ENCODE assay signal across 8 cellular contexts in genomic region chr6:87407531-87407895, GRCh38. TPM values are rescaled to one million over a fixed set of nuclear protein-coding genes. Genes with fewer than 3 reads are reported as not detected.
DNase-seq lines count a peak whose midpoint lies in the region; ATAC-seq and TF ChIP-seq lines count a peak whose summit lies in the region.

No MANE protein-coding gene starts in this region.

- H3K27me3 ChIP-seq in H7 (ENCODE audit: control insufficient read depth, insufficient read depth, low read length): no peaks in the 10 kb centered on the region
- no peaks in the 10 kb centered on the region for H3K27me3 ChIP-seq in heart right ventricle
- H3K27me3 ChIP-seq in prostate gland (replicated peaks; ENCODE audit: insufficient read depth): no peaks in the 10 kb centered on the region

- H3K27me3 Mint-ChIP-seq in activated T-helper 2 cell treated with anti-CD3 and anti-CD28 coated beads, Interferon-gamma antibody, Interleukin-2, Interleukin-4, amounts not matched to agents 10 μg/mL and 5 μg/mL and 100 μg/mL, durations not matched to agents 14 hours and 24 hours and 36 hours (ENCODE audit: low read depth): peaks cover 29% of the 10 kb centered on the region

- H3K4me3 ChIP-seq in H7 (ENCODE audit: insufficient read depth, low read depth, low read length) (peak overlapping the region; percentile 88), heart right ventricle (peak overlapping the region; percentile 78 to 99 (median 90)), prostate gland (peak overlapping the region; percentile 79 to 96)

- ATAC-seq in heart right ventricle: peak; percentile 30 to 67 (median 59)

- 0% methylated on average over 10 of the region's 10 CpGs for WGBS in heart right ventricle, 2 donors
- 0% methylated on average over 10 of the region's 10 CpGs for WGBS in prostate gland

- H3K4me1 ChIP-seq in heart right ventricle: peaks cover 0 to 15% (median 0%) of the 10 kb centered on the region in 9 donors
- H3K4me1 ChIP-seq in prostate gland (replicated peaks): no peaks in the 10 kb centered on the region

- H3K9me3 ChIP-seq in heart right ventricle (no peaks in the 10 kb centered on the region), prostate gland (no peaks in the 10 kb centered on the region)

- H3K4me1 Mint-ChIP-seq in activated T-helper 2 cell treated with anti-CD3 and anti-CD28 coated beads, Interferon-gamma antibody, Interleukin-2, Interleukin-4, amounts not matched to agents 10 μg/mL and 5 μg/mL and 100 μg/mL, durations not matched to agents 14 hours and 24 hours and 36 hours (ENCODE audit: low read depth): peaks cover 7% of the 10 kb centered on the region

- no peak for TF ChIP-seq POLR2A in prostate gland (IDR thresholded peaks at IDR 0.05)

- intact Hi-C loops in activated T-helper 2 cell treated with anti-CD3 and anti-CD28 coated beads, Interferon-gamma antibody, Interleukin-2, Interleukin-4, amounts not matched to agents 10 μg/mL and 5 μg/mL and 100 μg/mL, durations not matched to agents 14 hours and 24 hours and 36 hours (cut with micrococcal nuclease): loop anchor here (5.0 kb wide), 1 partner anchor 255 kb away; no protein-coding TSS in a partner anchor
- intact Hi-C loops in heart right ventricle (cut with DNase I): loop anchor here in 2 of 10 donors (2.0 to 10.0 kb wide), 4 partner anchors 65 to 1457 kb away; partner anchors contain the start of genes ZNF292 (in 2 of the 2), RARS2 (in 1 of the 2) and SLC35A1 (in 1 of the 2)
- intact Hi-C loops in prostate gland (cut with DNase I): loop anchor here (5.0 kb wide), 1 partner anchor 65 kb away; the partner anchor contains the start of gene SLC35A1

- H3K27ac Mint-ChIP-seq in activated T-helper 2 cell treated with anti-CD3 and anti-CD28 coated beads, Interferon-gamma antibody, Interleukin-2, Interleukin-4, amounts not matched to agents 10 μg/mL and 5 μg/mL and 100 μg/mL, durations not matched to agents 14 hours and 24 hours and 36 hours: no peak overlapping the region

- no peak for TF ChIP-seq CTCF in heart right ventricle (IDR thresholded peaks at IDR 0.05)
- TF ChIP-seq CTCF in prostate gland (IDR thresholded peaks at IDR 0.05): no peak

- DNase-seq in NCI-H2107 treated with DMSO at 0.1 percent for 48 hours (lab: John Stamatoyannopoulos, UW; ENCODE audit: unreplicated experiment) (peak; percentile 18), NCI-H2107 (lab: John Stamatoyannopoulos, UW) (no peak), H7 (no peak), NCI-H1417 treated with DMSO at 0.1 percent for 48 hours (lab: John Stamatoyannopoulos, UW) (peak; percentile 52), heart right ventricle (peak in 1 of 2 donors; percentile 40), prostate gland (ENCODE audit: low spot score) (peak; percentile 39), activated gamma-delta T cell treated with Interleukin-2 at 50 U/mL for 16 hours (no peak)
- no peak for DNase-seq in activated T-helper 2 cell treated with anti-CD3 and anti-CD28 coated beads, Interferon-gamma antibody, Interleukin-2, Interleukin-4, amounts not matched to agents 10 μg/mL and 5 μg/mL and 100 μg/mL, durations not matched to agents 14 hours and 24 hours and 36 hours (ENCODE audit: low spot score)

- H3K27ac ChIP-seq in heart right ventricle: peak overlapping the region in 9 of 10 donors; percentile 71 to 88 (median 83)
- peak overlapping the region; percentile 82 to 87 for H3K27ac ChIP-seq in prostate gland

- peak overlapping the region; percentile 79 for H3K4me3 Mint-ChIP-seq in activated T-helper 2 cell treated with anti-CD3 and anti-CD28 coated beads, Interferon-gamma antibody, Interleukin-2, Interleukin-4, amounts not matched to agents 10 μg/mL and 5 μg/mL and 100 μg/mL, durations not matched to agents 14 hours and 24 hours and 36 hours (ENCODE audit: low read depth)

- no peaks in the 10 kb centered on the region for H3K36me3 ChIP-seq in H7 (replicated peaks; ENCODE audit: control insufficient read depth, insufficient read depth, low read length)
- H3K36me3 ChIP-seq in heart right ventricle: no peaks in the 10 kb centered on the region
- no peaks in the 10 kb centered on the region for H3K36me3 ChIP-seq in prostate gland

- H3K9me3 Mint-ChIP-seq in activated T-helper 2 cell treated with anti-CD3 and anti-CD28 coated beads, Interferon-gamma antibody, Interleukin-2, Interleukin-4, amounts not matched to agents 10 μg/mL and 5 μg/mL and 100 μg/mL, durations not matched to agents 14 hours and 24 hours and 36 hours: no peaks in the 10 kb centered on the region

- H3K36me3 Mint-ChIP-seq in activated T-helper 2 cell treated with anti-CD3 and anti-CD28 coated beads, Interferon-gamma antibody, Interleukin-2, Interleukin-4, amounts not matched to agents 10 μg/mL and 5 μg/mL and 100 μg/mL, durations not matched to agents 14 hours and 24 hours and 36 hours (ENCODE audit: low read depth): no peaks in the 10 kb centered on the region

RNA-seq across cellular contexts. Expression of gene CFAP206, which starts 0.3 kb away (rescaled TPM):
- 0.14 TPM in 1 of 2 replicates, not detected in the other for total RNA-seq in H7 (2014; rRNA removed; shearing (Covaris generic))
- total RNA-seq in activated T-helper 2 cell treated with anti-CD3 and anti-CD28 coated beads, Interferon-gamma antibody, Interleukin-2, Interleukin-4, amounts not matched to agents 10 μg/mL and 5 μg/mL and 100 μg/mL, durations not matched to agents 14 hours and 24 hours and 36 hours: not detected in 2 replicates
- under 1 TPM in 5 of 10 donors, not detected in 5; 0.18 to 0.54 (median 0.28) TPM for total RNA-seq in heart right ventricle
- under 1 TPM; 0.09 to 0.44 TPM for polyA plus RNA-seq in heart right ventricle
- 10 to 100 TPM in 1 of 2 donors, 1 to 10 TPM in 1; 8.7 to 10.5 TPM for total RNA-seq in prostate gland

Comparison
In these comparisons a context has a peak if more than half of its experiments do, and no peak if none do; other contexts are left out.
1. DNase-seq: peak in NCI-H2107 treated with DMSO at 0.1 percent for 48 hours (single experiment), NCI-H1417 treated with DMSO at 0.1 percent for 48 hours (single experiment) and prostate gland (single experiment); none in NCI-H2107 (single experiment), H7 (single experiment), activated T-helper 2 cell treated with anti-CD3 and anti-CD28 coated beads, Interferon-gamma antibody, Interleukin-2, Interleukin-4, amounts not matched to agents 10 μg/mL and 5 μg/mL and 100 μg/mL, durations not matched to agents 14 hours and 24 hours and 36 hours (single experiment) and activated gamma-delta T cell treated with Interleukin-2 at 50 U/mL for 16 hours (single experiment).
2. Peak in every context shown above with its lines, with median percentiles within 50 percentile points of each other: H3K4me3 ChIP-seq.